ENCODE assay signal across 23 cellular contexts in the genomic region with DNA sequence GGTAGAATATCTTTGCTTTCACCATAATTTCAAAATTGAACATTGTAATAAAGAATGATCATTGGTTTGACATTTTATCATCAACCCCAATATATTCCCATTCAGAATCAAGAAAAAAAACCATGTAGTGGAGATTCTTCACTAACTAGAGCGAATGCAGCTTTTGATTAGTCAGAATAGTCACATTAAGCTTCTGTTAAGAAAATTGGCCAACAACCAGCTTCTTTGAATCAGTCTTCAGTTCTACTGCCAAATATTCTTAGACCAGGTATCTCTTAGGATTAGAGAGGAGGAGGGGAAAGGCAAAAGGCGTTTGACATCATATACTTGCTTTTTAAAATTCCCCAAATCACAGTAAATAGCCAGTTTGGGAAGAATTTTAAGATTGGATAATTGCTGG. TPM values are rescaled to one million over a fixed set of nuclear protein-coding genes. Genes with fewer than 3 reads are reported as not detected.
DNase-seq lines count a peak whose midpoint lies in the region; ATAC-seq, FAIRE-seq and TF ChIP-seq lines count a peak whose summit lies in the region.
"Had no signal": no experiment of that assay in that cellular context is flagged by ENCODE, and none has a peak within 500 bp of the region (broad histone marks: within the 10 kb centered on the region; RNA-seq: fewer than 3 reads in every experiment).

No MANE protein-coding gene starts in this region.

- FAIRE-seq in A549 (lab: Jason Lieb, UNC): peak; percentile 85
- FAIRE-seq: A204.1, GM12891 had no signal

- no peak overlapping the region for H4K8ac ChIP-seq in mesenchymal stem cell (ENCODE audit: low read length)

- TF ChIP-seq RAD21 in A549 (conservative IDR thresholded peaks at IDR 0.05 in 1 of 2, IDR thresholded peaks at IDR 0.05 in 1 of 2): no peak

- H3K4me2 ChIP-seq in A549: peak overlapping the region; percentile 62
- H3K4me2 ChIP-seq in mesenchymal stem cell (ENCODE audit: low read length, poor library complexity, severe bottlenecking): no peak overlapping the region
- H3K4me2 ChIP-seq: BLaER1 had no signal

- peaks cover 19% of the 10 kb centered on the region for H3K4me1 ChIP-seq in A549
- peaks cover 15% of the 10 kb centered on the region for H3K4me1 ChIP-seq in body of pancreas
- no peaks in the 10 kb centered on the region for H3K4me1 ChIP-seq in mesenchymal stem cell (ENCODE audit: control insufficient read depth, insufficient read depth, low read depth, low read length)
- H3K4me1 ChIP-seq: BLaER1 had no signal

- no peak for DNase-seq in A549 (ENCODE audit: low read depth in 1 of 2, low spot score in 1 of 2)
- DNase-seq in body of pancreas: no peak
- peak; percentile 2 for DNase-seq in fibroblast of mammary gland (ENCODE audit: low read depth)
- DNase-seq in mesenchymal stem cell: no peak
- DNase-seq in NCI-H1105 treated with DMSO at 0.1 percent for 48 hours (lab: John Stamatoyannopoulos, UW): no peak
- no peak for DNase-seq in cerebellum (ENCODE audit: low spot score)
- no peak for DNase-seq in HUDEP-2 (lab: John Stamatoyannopoulos, UW; ENCODE audit: unreplicated experiment in 76 of 76)
- no peak for DNase-seq in GM19240 (ENCODE audit: insufficient read length, low spot score)
- DNase-seq: CD4-positive, alpha-beta memory T cell; EL; GOT3; KBM-7; MV-4-11; NCI-H1417 treated with DMSO at 0.1 percent for 48 hours; NCI-H1930; NCI-H226; NCI-H524; NCI-H82; OCI-M1; Right ventricle myocardium superior had no signal

- H3K4ac ChIP-seq in mesenchymal stem cell (ENCODE audit: low read depth in 1 of 2, low read length in 2 of 2): no peak overlapping the region

- H3K4me3 ChIP-seq in A549: no peak overlapping the region
- H3K4me3 ChIP-seq in body of pancreas: no peak overlapping the region
- no peak overlapping the region for H3K4me3 ChIP-seq in fibroblast of mammary gland (ENCODE audit: control insufficient read depth, low read depth, low read length)
- no peak overlapping the region for H3K4me3 ChIP-seq in mesenchymal stem cell (ENCODE audit: insufficient read depth in 1 of 2, low read depth in 1 of 2, low read length in 2 of 2)
- H3K4me3 ChIP-seq: BLaER1 had no signal

- TF ChIP-seq POLR2A in A549 (IDR thresholded peaks at IDR 0.05; ENCODE audit: low read length): no peak
- no peak for TF ChIP-seq POLR2A in body of pancreas (IDR thresholded peaks at IDR 0.05)

- WGBS in A549 (ENCODE audit: missing lambda C conversion rate): 34% methylated on average over 2 of the region's 2 CpGs
- 7 to 21% methylated on average over 2 of the region's 2 CpGs for WGBS in body of pancreas, 2 donors
- WGBS in mesenchymal stem cell: no CpG with 5 or more reads among the region's 2 CpGs

- no peak overlapping the region for H4K91ac ChIP-seq in mesenchymal stem cell (ENCODE audit: low read length)

- H3K79me1 ChIP-seq in mesenchymal stem cell (replicated peaks; ENCODE audit: low read length, poor library complexity, severe bottlenecking): no peaks in the 10 kb centered on the region

- TF ChIP-seq CTCF in A549 (IDR thresholded peaks at IDR 0.05) (no peak), body of pancreas (IDR thresholded peaks at IDR 0.05) (no peak), fibroblast of mammary gland (conservative IDR thresholded peaks at IDR 0.05; ENCODE audit: control insufficient read depth, insufficient read depth, low read depth, low read length) (no peak)

- H3K36me3 ChIP-seq in body of pancreas (replicated peaks in 1 of 2; ENCODE audit: insufficient read depth in 1 of 2, low read depth in 2 of 2) (no peaks in the 10 kb centered on the region), mesenchymal stem cell (ENCODE audit: control insufficient read depth in 1 of 2, insufficient read depth in 2 of 2, low read depth in 1 of 2, low read length in 2 of 2) (no peaks in the 10 kb centered on the region)
- H3K36me3 ChIP-seq: BLaER1 had no signal

- CTCF ChIA-PET in A549 (lab: Yijun Ruan, JAX): interaction anchor here (2.4 kb wide), 1 partner anchor 299 kb away, joined by 10 read pairs; no protein-coding TSS in a partner anchor

- no peak overlapping the region for H2AK5ac ChIP-seq in mesenchymal stem cell (ENCODE audit: low read length, severe bottlenecking)

- H3K9me3 ChIP-seq in A549 (no peaks in the 10 kb centered on the region), body of pancreas (no peaks in the 10 kb centered on the region), mesenchymal stem cell (ENCODE audit: control insufficient read depth, low read length) (no peaks in the 10 kb centered on the region)
- H3K9me3 ChIP-seq: BLaER1 had no signal

- no peak overlapping the region for H2BK12ac ChIP-seq in mesenchymal stem cell (ENCODE audit: low read length in 2 of 2)

- H3K23ac ChIP-seq in mesenchymal stem cell (ENCODE audit: low read length in 2 of 2): no peak overlapping the region

- H3K27ac ChIP-seq in A549: peak overlapping the region; percentile 21 to 44; a peak in 1 of 6 replicates
- peak overlapping the region in 2 of 4 donors; percentile 57 to 70 for H3K27ac ChIP-seq in body of pancreas
- peak overlapping the region; percentile 23 for H3K27ac ChIP-seq in mesenchymal stem cell (ENCODE audit: low read length, poor library complexity, severe bottlenecking)
- H3K27ac ChIP-seq: BLaER1 had no signal

- POLR2A ChIA-PET in A549 (lab: Yijun Ruan, JAX): no interaction called here

- H2BK120ac ChIP-seq in mesenchymal stem cell (ENCODE audit: low read depth, low read length): no peak overlapping the region

- no peak overlapping the region for H3K14ac ChIP-seq in mesenchymal stem cell (ENCODE audit: low read length in 2 of 2)

- no peak for TF ChIP-seq EP300 in A549 (IDR thresholded peaks at IDR 0.05)

- no peak for ATAC-seq in A549
- ATAC-seq in body of pancreas: peak; percentile 30

- H2AFZ ChIP-seq in mesenchymal stem cell (ENCODE audit: low read depth, low read length): no peak overlapping the region

- intact Hi-C loops in body of pancreas (cut with DNase I): no loop called here

- no peak overlapping the region for H2BK15ac ChIP-seq in mesenchymal stem cell (ENCODE audit: low read depth, poor library complexity, severe bottlenecking)

- H3K9ac ChIP-seq in mesenchymal stem cell (ENCODE audit: low read length): no peak overlapping the region
- H3K9ac ChIP-seq: BLaER1 had no signal

- no peak overlapping the region for H2BK5ac ChIP-seq in mesenchymal stem cell (ENCODE audit: low read depth, low read length, poor library complexity, severe bottlenecking)

- H3K18ac ChIP-seq in mesenchymal stem cell (ENCODE audit: low read depth in 1 of 2, low read length in 2 of 2): no peak overlapping the region

- no peaks in the 10 kb centered on the region for H3K27me3 ChIP-seq in body of pancreas
- H3K27me3 ChIP-seq in mesenchymal stem cell (ENCODE audit: control insufficient read depth in 1 of 2, insufficient read depth in 1 of 2, low read length in 2 of 2): peaks cover 0 to 29% of the 10 kb centered on the region in 2 experiments

TF ChIP-seq in A549, 52 proteins besides CTCF, POLR2A, EP300 and RAD21:
- no peak for TF ChIP-seq JUNB (IDR thresholded peaks at IDR 0.05)
- no peak for TF ChIP-seq SMC3 (IDR thresholded peaks at IDR 0.05)
- TF ChIP-seq, protein P1, sequence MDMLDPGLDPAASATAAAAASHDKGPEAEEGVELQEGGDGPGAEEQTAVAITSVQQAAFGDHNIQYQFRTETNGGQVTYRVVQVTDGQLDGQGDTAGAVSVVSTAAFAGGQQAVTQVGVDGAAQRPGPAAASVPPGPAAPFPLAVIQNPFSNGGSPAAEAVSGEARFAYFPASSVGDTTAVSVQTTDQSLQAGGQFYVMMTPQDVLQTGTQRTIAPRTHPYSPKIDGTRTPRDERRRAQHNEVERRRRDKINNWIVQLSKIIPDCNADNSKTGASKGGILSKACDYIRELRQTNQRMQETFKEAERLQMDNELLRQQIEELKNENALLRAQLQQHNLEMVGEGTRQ (IDR thresholded peaks at IDR 0.05): no peak
- no peak for TF ChIP-seq ZSCAN20 (CRISPR knock-in tag; IDR thresholded peaks at IDR 0.05)
- TF ChIP-seq, protein P2, sequence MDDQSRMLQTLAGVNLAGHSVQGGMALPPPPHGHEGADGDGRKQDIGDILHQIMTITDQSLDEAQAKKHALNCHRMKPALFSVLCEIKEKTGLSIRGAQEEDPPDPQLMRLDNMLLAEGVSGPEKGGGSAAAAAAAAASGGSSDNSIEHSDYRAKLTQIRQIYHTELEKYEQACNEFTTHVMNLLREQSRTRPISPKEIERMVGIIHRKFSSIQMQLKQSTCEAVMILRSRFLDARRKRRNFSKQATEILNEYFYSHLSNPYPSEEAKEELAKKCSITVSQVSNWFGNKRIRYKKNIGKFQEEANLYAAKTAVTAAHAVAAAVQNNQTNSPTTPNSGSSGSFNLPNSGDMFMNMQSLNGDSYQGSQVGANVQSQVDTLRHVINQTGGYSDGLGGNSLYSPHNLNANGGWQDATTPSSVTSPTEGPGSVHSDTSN (IDR thresholded peaks at IDR 0.05): no peak
- no peak for TF ChIP-seq FOXS1 (CRISPR knock-in tag; IDR thresholded peaks at IDR 0.05)
TF ChIP-seq in A549: peak in this region for 0.

RNA-seq across cellular contexts. Expression of a gene that starts 22.2 kb away (rescaled TPM):
- 2.9 and 3.3 TPM in 2 replicates for polyA plus RNA-seq in A549 (2011; rRNA removed)
- 0.14 and 0.22 TPM in 2 replicates for polyA plus RNA-seq in A549 (2012; cell fraction: cytosol; rRNA removed)
- polyA plus RNA-seq in A549 (2012; cell fraction: nucleus; rRNA removed): 0.11 and 0.22 TPM in 2 replicates
- 2.6 to 3.3 TPM (median 3.2 TPM) in 3 replicates for polyA plus RNA-seq in A549 (2017; fragmentation: RNase III; extraction: RNeasy Plus Mini Kit Qiagen cat#74134 plus additional on column Dnase treatment)
- 1.3 and 1.6 TPM in 2 replicates for polyA minus RNA-seq in A549 (2011; rRNA and poly(A)+ RNA removed)
- total RNA-seq in body of pancreas: 10 to 100 TPM; 10.6 to 14.5 TPM
- 9.2 TPM for polyA plus RNA-seq in mesenchymal stem cell (2013, experiment 1 of 2)
- polyA plus RNA-seq in mesenchymal stem cell (2013, experiment 2 of 2): 9.6 TPM
- total RNA-seq in cerebellum: 1.6 TPM

RNA-seq across cellular contexts. Expression of a gene that starts 53.8 kb away (rescaled TPM):
- polyA plus RNA-seq in A549 (2011; rRNA removed) (0.20 and 0.22 TPM in 2 replicates), A549 (2017; fragmentation: RNase III; extraction: RNeasy Plus Mini Kit Qiagen cat#74134 plus additional on column Dnase treatment) (0.11 to 0.28 TPM (median 0.14 TPM) in 3 replicates)
- polyA plus RNA-seq in A549 (2012; cell fraction: cytosol; rRNA removed): 0.01 TPM in 1 of 2 replicates, not detected in the other
- polyA plus RNA-seq in A549 (2012; cell fraction: nucleus; rRNA removed): 0.01 TPM in 1 of 2 replicates, not detected in the other
- 0.12 and 0.34 TPM in 2 replicates for polyA minus RNA-seq in A549 (2011; rRNA and poly(A)+ RNA removed)
- total RNA-seq in body of pancreas (10 to 100 TPM; 18.9 to 20.4 TPM), cerebellum (2.0 TPM)
- polyA plus RNA-seq in mesenchymal stem cell (2013, experiment 1 of 2): 0.01 TPM
- not detected for polyA plus RNA-seq in mesenchymal stem cell (2013, experiment 2 of 2)
